37 cellular contexts compared by ENCODE assay signal in the genomic region with DNA sequence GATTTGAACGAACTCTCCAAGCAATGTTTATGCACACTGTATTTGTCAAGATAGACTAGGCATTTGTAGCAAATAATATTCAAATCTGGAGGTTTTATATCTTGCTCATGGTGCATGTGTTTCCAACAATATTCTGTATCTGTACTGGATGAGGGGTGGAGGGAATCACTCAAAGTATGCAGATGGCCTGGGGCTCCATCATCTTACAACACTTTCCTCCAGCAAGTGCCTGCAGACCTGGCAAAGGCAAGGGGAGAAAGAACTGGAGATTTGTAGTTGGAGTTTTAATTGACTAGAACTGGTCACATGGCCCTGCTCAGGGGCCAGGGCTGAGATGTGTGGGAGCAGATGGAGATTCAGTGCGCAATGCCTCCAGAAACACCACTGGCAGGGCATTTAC.
"Had no signal": no experiment of that assay in that cellular context is flagged by ENCODE, and none has a peak within 500 bp of the region (broad histone marks: within the 10 kb centered on the region; RNA-seq: fewer than 3 reads in every experiment).

No MANE protein-coding gene starts in this region.

- H3K27me3 Mint-ChIP-seq: activated B cell treated with CpG ODN at 0.5 μM for 24 hours; activated CD4-positive, alpha-beta T cell treated with anti-CD3 and anti-CD28 coated beads, Interleukin-2, amount 10 ng/mL, durations not matched to agents 24 days and 14 days; activated CD8-positive, alpha-beta T cell treated with anti-CD3 and anti-CD28 coated beads for 36 hours; central memory CD8-positive, alpha-beta T cell had no signal

- DNase-seq: activated B cell treated with CpG ODN at 0.5 μM for 24 hours; activated CD4-positive, alpha-beta memory T cell treated with anti-CD3 and anti-CD28 coated beads for 36 hours; activated CD4-positive, alpha-beta T cell treated with anti-CD3 and anti-CD28 coated beads for 4 hours; activated CD4-positive, alpha-beta T cell treated with anti-CD3 and anti-CD28 coated beads, Interleukin-2, amount 10 ng/mL, durations not matched to agents 24 days and 14 days; activated CD4-positive, alpha-beta T cell treated with anti-CD3 and anti-CD28 coated beads, Interleukin-2, amount 50 U/mL, for 1 hour; activated CD4-positive, alpha-beta T cell treated with anti-CD3 and anti-CD28 coated beads, Interleukin-2, amount 50 U/mL, for 4 hours; activated CD4-positive, CD25-positive, alpha-beta regulatory T cell treated with anti-CD3 and anti-CD28 coated beads, Interleukin-2, amount 50 U/mL, for 72 hours; activated CD8-positive, alpha-beta memory T cell treated with anti-CD3 and anti-CD28 coated beads, Interleukin-2, amount 50 U/mL, for 4 hours; activated CD8-positive, alpha-beta T cell treated with anti-CD3 and anti-CD28 coated beads for 36 hours; activated effector memory CD4-positive, alpha-beta T cell treated with anti-CD3 and anti-CD28 coated beads, Interleukin-2, amount 50 U/mL, for 16 hours; activated gamma-delta T cell treated with Interleukin-2 at 50 U/mL for 16 hours; activated naive CD4-positive, alpha-beta T cell; activated naive CD4-positive, alpha-beta T cell treated with anti-CD3 and anti-CD28 coated beads for 36 hours; activated naive CD4-positive, alpha-beta T cell treated with anti-CD3 and anti-CD28 coated beads, Interleukin-2, amount 50 U/mL, for 16 hours; activated naive CD8-positive, alpha-beta T cell treated with anti-CD3 and anti-CD28 coated beads for 36 hours; activated T-cell treated with anti-CD3 and anti-CD28 coated beads for 4 hours; activated T-cell treated with anti-CD3 and anti-CD28 coated beads, Interleukin-2, amount 50 U/mL, for 1 hour; activated T-cell treated with anti-CD3 and anti-CD28 coated beads, Interleukin-2, amount 50 U/mL, for 4 hours; activated T-cell treated with anti-CD3 and anti-CD28 coated beads, Interleukin-2, amount 50 U/mL, for 72 hours; adrenal gland; amniotic stem cell; aorta; body of pancreas; brain microvascular endothelial cell; caudate nucleus; cerebellar nuclear complex; T-helper 1 cell; T-helper 2 cell; T-helper 9 cell had no signal

- H3K27ac ChIP-seq: adrenal gland, body of pancreas, brain microvascular endothelial cell, breast epithelium, VCaP had no signal

- H3K4me3 ChIP-seq: adrenal gland, body of pancreas, breast epithelium had no signal

- H3K4me3 Mint-ChIP-seq: activated B cell treated with CpG ODN at 0.5 μM for 24 hours; activated CD4-positive, alpha-beta memory T cell treated with anti-CD3 and anti-CD28 coated beads for 36 hours; activated CD4-positive, alpha-beta T cell treated with anti-CD3 and anti-CD28 coated beads, Interleukin-2, amount 10 ng/mL, durations not matched to agents 24 days and 14 days; activated CD8-positive, alpha-beta T cell treated with anti-CD3 and anti-CD28 coated beads for 36 hours; activated naive CD4-positive, alpha-beta T cell treated with anti-CD3 and anti-CD28 coated beads for 36 hours; activated naive CD8-positive, alpha-beta T cell treated with anti-CD3 and anti-CD28 coated beads for 36 hours; activated T-cell treated with anti-CD3 and anti-CD28 coated beads, Interleukin-2, amount 50 U/mL, for 4 hours; activated T-cell treated with anti-CD3 and anti-CD28 coated beads, Interleukin-2, amount 50 U/mL, for 72 hours; activated T-helper 1 cell treated with anti-CD3 and anti-CD28 coated beads, Interleukin-12 subunit alpha, Interleukin-12 subunit beta, Interleukin-2, Interleukin-4 antibody, amounts not matched to agents 30 ng/mL and 10 ng/mL and 1 ng/mL, durations not matched to agents 14 hours and 24 hours and 36 hours; activated T-helper 17 cell treated with anti-CD3 and anti-CD28 coated beads, Interleukin-2, amount 50 U/mL, for 72 hours; central memory CD8-positive, alpha-beta T cell; T-helper 1 cell treated with Interleukin-12 subunit alpha and Interleukin-12 subunit beta and Interleukin-4 antibody, amounts not matched to agents 30 μg/mL and 1 μg/mL, for 36 hours; T-helper 2 cell treated with Interferon-gamma antibody and Interleukin-4, amounts not matched to agents 5 μg/mL and 100 μg/mL, for 36 hours had no signal

- H3K4me1 Mint-ChIP-seq: activated B cell treated with CpG ODN at 0.5 μM for 24 hours; activated CD4-positive, alpha-beta T cell treated with anti-CD3 and anti-CD28 coated beads, Interleukin-2, amount 10 ng/mL, durations not matched to agents 24 days and 14 days; activated naive CD8-positive, alpha-beta T cell treated with anti-CD3 and anti-CD28 coated beads for 36 hours; activated T-helper 17 cell treated with anti-CD3 and anti-CD28 coated beads, Interleukin-2, amount 50 U/mL, for 72 hours; central memory CD8-positive, alpha-beta T cell had no signal

- ATAC-seq: activated CD8-positive, alpha-beta T cell treated with anti-CD3 and anti-CD28 coated beads for 36 hours; activated naive CD4-positive, alpha-beta T cell treated with anti-CD3 and anti-CD28 coated beads, Interleukin-2, amount 50 U/mL, for 72 hours; activated T-cell treated with anti-CD3 and anti-CD28 coated beads, Interleukin-2, amount 50 U/mL, for 4 hours; activated T-cell treated with anti-CD3 and anti-CD28 coated beads, Interleukin-2, amount 50 U/mL, for 72 hours; activated T-helper 17 cell treated with anti-CD3 and anti-CD28 coated beads, Interleukin-2, amount 50 U/mL, for 72 hours; body of pancreas had no signal

- H3K36me3 Mint-ChIP-seq: activated CD4-positive, alpha-beta memory T cell treated with anti-CD3 and anti-CD28 coated beads for 36 hours; activated naive CD4-positive, alpha-beta T cell treated with anti-CD3 and anti-CD28 coated beads, Interleukin-2, amount 50 U/mL, for 72 hours; activated naive CD8-positive, alpha-beta T cell treated with anti-CD3 and anti-CD28 coated beads for 36 hours had no signal

- H3K4me1 ChIP-seq: adrenal gland, body of pancreas, breast epithelium had no signal

- H3K9me3 ChIP-seq: adrenal gland, body of pancreas, breast epithelium had no signal

- H3K27ac Mint-ChIP-seq: activated B cell treated with CpG ODN at 0.5 μM for 24 hours; activated CD4-positive, alpha-beta memory T cell treated with anti-CD3 and anti-CD28 coated beads for 36 hours; activated CD4-positive, alpha-beta T cell treated with anti-CD3 and anti-CD28 coated beads, Interleukin-2, amount 10 ng/mL, durations not matched to agents 24 days and 14 days; activated CD8-positive, alpha-beta T cell treated with anti-CD3 and anti-CD28 coated beads for 36 hours; activated naive CD4-positive, alpha-beta T cell treated with anti-CD3 and anti-CD28 coated beads for 36 hours; activated naive CD4-positive, alpha-beta T cell treated with anti-CD3 and anti-CD28 coated beads, Interleukin-2, amount 50 U/mL, for 72 hours; activated naive CD8-positive, alpha-beta T cell treated with anti-CD3 and anti-CD28 coated beads for 36 hours; activated T-cell treated with anti-CD3 and anti-CD28 coated beads, Interleukin-2, amount 50 U/mL, for 72 hours; activated T-helper 1 cell treated with anti-CD3 and anti-CD28 coated beads, Interleukin-12 subunit alpha, Interleukin-12 subunit beta, Interleukin-2, Interleukin-4 antibody, amounts not matched to agents 30 ng/mL and 10 ng/mL and 1 ng/mL, durations not matched to agents 14 hours and 24 hours and 36 hours; activated T-helper 17 cell treated with anti-CD3 and anti-CD28 coated beads, Interleukin-2, amount 50 U/mL, for 72 hours; T-helper 1 cell treated with Interleukin-12 subunit alpha and Interleukin-12 subunit beta and Interleukin-4 antibody, amounts not matched to agents 30 μg/mL and 1 μg/mL, for 36 hours; T-helper 2 cell treated with Interferon-gamma antibody and Interleukin-4, amounts not matched to agents 5 μg/mL and 100 μg/mL, for 36 hours had no signal

- H3K27me3 ChIP-seq: adrenal gland, body of pancreas, brain microvascular endothelial cell, breast epithelium had no signal

- H3K9me3 Mint-ChIP-seq: activated B cell treated with CpG ODN at 0.5 μM for 24 hours; activated CD4-positive, alpha-beta memory T cell treated with anti-CD3 and anti-CD28 coated beads for 36 hours; activated CD4-positive, alpha-beta T cell treated with anti-CD3 and anti-CD28 coated beads, Interleukin-2, amount 10 ng/mL, durations not matched to agents 24 days and 14 days; activated naive CD4-positive, alpha-beta T cell treated with anti-CD3 and anti-CD28 coated beads for 36 hours; activated naive CD4-positive, alpha-beta T cell treated with anti-CD3 and anti-CD28 coated beads, Interleukin-2, amount 50 U/mL, for 72 hours; activated naive CD8-positive, alpha-beta T cell treated with anti-CD3 and anti-CD28 coated beads for 36 hours; activated T-cell treated with anti-CD3 and anti-CD28 coated beads, Interleukin-2, amount 50 U/mL, for 4 hours; activated T-helper 1 cell treated with anti-CD3 and anti-CD28 coated beads, Interleukin-12 subunit alpha, Interleukin-12 subunit beta, Interleukin-2, Interleukin-4 antibody, amounts not matched to agents 30 ng/mL and 10 ng/mL and 1 ng/mL, durations not matched to agents 14 hours and 24 hours and 36 hours; activated T-helper 17 cell treated with anti-CD3 and anti-CD28 coated beads, Interleukin-2, amount 50 U/mL, for 72 hours; T-helper 1 cell treated with Interleukin-12 subunit alpha and Interleukin-12 subunit beta and Interleukin-4 antibody, amounts not matched to agents 30 μg/mL and 1 μg/mL, for 36 hours; T-helper 2 cell treated with Interferon-gamma antibody and Interleukin-4, amounts not matched to agents 5 μg/mL and 100 μg/mL, for 36 hours had no signal

- H3K36me3 ChIP-seq: adrenal gland, brain microvascular endothelial cell, breast epithelium had no signal
